Comparison of ENCODE assay signal across 15 cellular contexts in genomic region chr2:144376926-144377325, GRCh38.
"Had no signal": no experiment of that assay in that cellular context is flagged by ENCODE, and none has a peak within 500 bp of the region (broad histone marks: within the 10 kb centered on the region; RNA-seq: fewer than 3 reads in every experiment).

No MANE protein-coding gene starts in this region.

- H3K4me3 ChIP-seq: heart right ventricle, left ventricle myocardium inferior, right atrium auricular region, testis, upper lobe of left lung had no signal

- H3K27me3 ChIP-seq: heart right ventricle, right atrium auricular region, testis, upper lobe of left lung had no signal

- H3K4me3 Mint-ChIP-seq: activated naive CD8-positive, alpha-beta T cell; activated T-cell treated with anti-CD3 and anti-CD28 coated beads, Interleukin-2, amount 50 U/mL, for 72 hours had no signal

- H3K27ac Mint-ChIP-seq: activated naive CD8-positive, alpha-beta T cell; activated T-cell treated with anti-CD3 and anti-CD28 coated beads, Interleukin-2, amount 50 U/mL, for 72 hours; progenitor cell of endocrine pancreas had no signal

- ATAC-seq: activated T-cell treated with anti-CD3 and anti-CD28 coated beads, Interleukin-2, amount 50 U/mL, for 72 hours; esophagus mucosa; heart right ventricle had no signal

- H3K27ac ChIP-seq: heart right ventricle, left ventricle myocardium inferior, right atrium auricular region, testis, upper lobe of left lung had no signal

- H3K36me3 Mint-ChIP-seq: activated naive CD8-positive, alpha-beta T cell had no signal

- DNase-seq: activated CD4-positive, alpha-beta T cell treated with anti-CD3 and anti-CD28 coated beads, Interleukin-2, amount 50 U/mL, for 4 hours; activated gamma-delta T cell; activated T-cell treated with anti-CD3 and anti-CD28 coated beads, Interleukin-2, amount 50 U/mL, for 72 hours; cortex of kidney; heart right ventricle; left ventricle myocardium inferior; mammary epithelial cell; SW 1271; T-helper 2 cell; testis; upper lobe of left lung had no signal

- H3K9me3 ChIP-seq: heart right ventricle, left ventricle myocardium inferior, right atrium auricular region, testis, upper lobe of left lung had no signal

- H3K27me3 Mint-ChIP-seq: activated naive CD8-positive, alpha-beta T cell had no signal

- H3K36me3 ChIP-seq: heart right ventricle, left ventricle myocardium inferior, right atrium auricular region, upper lobe of left lung had no signal
